In the genomic region with DNA sequence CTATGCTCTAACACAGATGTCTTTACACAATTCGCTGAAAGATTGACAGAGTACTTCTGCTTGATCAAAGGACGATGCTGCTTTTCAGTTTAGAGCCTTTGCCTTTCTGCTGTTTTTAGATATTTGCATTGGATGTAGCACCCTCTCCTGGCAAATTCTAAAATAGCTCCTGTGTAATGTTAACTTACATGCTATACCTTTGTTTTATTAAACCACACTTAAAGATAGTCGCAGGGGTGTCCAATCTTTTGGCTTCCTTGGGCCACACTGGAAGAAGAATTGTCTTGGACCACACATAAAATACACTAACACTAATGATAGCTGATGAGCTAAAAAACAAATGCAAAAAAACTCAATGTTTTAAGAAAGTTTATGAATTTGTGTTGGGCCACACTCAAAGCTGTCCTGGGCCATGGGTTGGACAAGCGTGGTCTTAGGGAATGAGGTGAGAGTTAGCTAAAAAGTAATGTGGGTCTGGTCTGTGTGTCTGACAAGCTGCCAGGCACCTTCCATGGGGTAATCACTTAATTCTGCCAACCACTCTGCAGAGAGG, we compare ENCODE assay signal across 8 cellular contexts.
DNase-seq lines count a peak whose midpoint lies in the region; ATAC-seq, FAIRE-seq and TF ChIP-seq lines count a peak whose summit lies in the region.

No MANE protein-coding gene starts in this region.

- H3K27ac ChIP-seq in C4-2B (no peak overlapping the region), neutrophil (no peak overlapping the region)

- no peaks in the 10 kb centered on the region for H3K9me3 ChIP-seq in neutrophil

- peaks cover 85% of the 10 kb centered on the region for H3K36me3 ChIP-seq in neutrophil

- TF ChIP-seq CTCF in C4-2B (conservative IDR thresholded peaks at IDR 0.05) (peak; percentile 72), GM12874 (IDR thresholded peaks at IDR 0.05; ENCODE audit: insufficient read depth, low read depth, low read length) (peak; percentile 41; the same call in 1 of the 2 replicates), neutrophil (IDR thresholded peaks at IDR 0.05) (peak; percentile 28)

- peak; percentile 15 for DNase-seq in NCI-H1105 (lab: John Stamatoyannopoulos, UW)
- DNase-seq in fibroblast of the conjunctiva (ENCODE audit: low read depth): peak; percentile 70
- no peak for DNase-seq in NCI-H1930 (lab: John Stamatoyannopoulos, UW)

- peak; percentile 78 for FAIRE-seq in TTC549 (lab: Jason Lieb, UNC)

- no peak overlapping the region for H3K4me3 ChIP-seq in neutrophil (ENCODE audit: low read depth in 1 of 2, low read length in 1 of 2)

- no peaks in the 10 kb centered on the region for H3K4me1 ChIP-seq in neutrophil (ENCODE audit: control insufficient read depth in 1 of 2, insufficient read depth in 1 of 2, low read depth in 1 of 2, low read length in 1 of 2)

- ATAC-seq in GM21515 (IDR thresholded peaks at IDR 0.05; ENCODE audit: unreplicated experiment): no peak

- no peaks in the 10 kb centered on the region for H3K27me3 ChIP-seq in neutrophil

Comparison
In these comparisons a context has a peak if more than half of its experiments do, and no peak if none do; other contexts are left out.
1. DNase-seq: peak in NCI-H1105 (single experiment) and fibroblast of the conjunctiva (single experiment); none in NCI-H1930 (0 of 2).
2. Peak in every context shown above with its lines, with median percentiles within 50 percentile points of each other: CTCF ChIP-seq.